ENCODE assay signal across 8 cellular contexts in the genomic region with DNA sequence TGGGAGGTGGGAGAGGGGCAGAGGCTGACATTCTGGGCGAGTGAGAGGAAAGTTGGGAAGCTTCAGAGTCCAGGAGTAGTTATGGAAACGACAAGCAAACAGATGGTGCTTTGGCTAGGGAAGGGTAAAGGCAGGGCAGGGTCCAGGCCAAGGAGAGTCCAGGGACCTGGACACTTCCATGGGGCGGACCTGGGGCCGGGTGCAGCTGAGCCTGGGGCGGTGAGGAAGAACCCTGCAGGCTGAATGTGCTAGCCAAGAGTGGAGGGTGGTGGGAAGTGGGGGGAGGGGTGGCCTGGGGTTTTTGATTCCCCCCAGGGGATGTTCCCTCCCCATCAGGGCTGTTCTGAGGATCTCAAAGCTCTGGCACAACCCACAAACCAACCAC. TPM values are rescaled to one million over a fixed set of nuclear protein-coding genes. Genes with fewer than 3 reads are reported as not detected.
A peak's percentile ranks its signal among the peaks of the same experiment; 100 is the strongest.
DNase-seq lines count a peak whose midpoint lies in the region; ATAC-seq and TF ChIP-seq lines count a peak whose summit lies in the region.

No MANE protein-coding gene starts in this region.

- peak overlapping the region; percentile 91 to 94 (median 93) for H3K4me3 Mint-ChIP-seq in CD4-positive, CD25-positive, alpha-beta regulatory T cell
- H3K4me3 Mint-ChIP-seq in nephron progenitor cell = peak overlapping the region; percentile 82

- no peak for TF ChIP-seq CTCF in nephron progenitor cell (IDR thresholded peaks at IDR 0.05)

- peaks cover 70% of the 10 kb centered on the region for H3K4me1 ChIP-seq in CD4-positive, CD25-positive, alpha-beta regulatory T cell (ENCODE audit: control insufficient read depth, insufficient read depth, low read length, poor library complexity, severe bottlenecking)
- H3K4me1 ChIP-seq in NT2/D1 (ENCODE audit: insufficient read depth, insufficient read length) (peaks cover 34% of the 10 kb centered on the region), endocrine pancreas (ENCODE audit: control insufficient read depth, insufficient read depth, low read length) (no peaks in the 10 kb centered on the region)

- H3K27me3 ChIP-seq in CD4-positive, CD25-positive, alpha-beta regulatory T cell (ENCODE audit: control insufficient read depth, insufficient read depth, low read length) = no peaks in the 10 kb centered on the region
- H3K27me3 ChIP-seq in NT2/D1 (ENCODE audit: insufficient read depth, insufficient read length) (no peaks in the 10 kb centered on the region), endocrine pancreas (ENCODE audit: control insufficient read depth, insufficient read depth, low read length) (no peaks in the 10 kb centered on the region)

- H3K9me3 ChIP-seq in CD4-positive, CD25-positive, alpha-beta regulatory T cell (ENCODE audit: control insufficient read depth in 2 of 2, low read length in 2 of 2) = no peaks in the 10 kb centered on the region
- H3K9me3 ChIP-seq in NT2/D1 (ENCODE audit: insufficient read depth, low read length) (no peaks in the 10 kb centered on the region), endocrine pancreas (ENCODE audit: control insufficient read depth, low read length) (no peaks in the 10 kb centered on the region)

- no peak for DNase-seq in CD4-positive, CD25-positive, alpha-beta regulatory T cell
- DNase-seq in NT2/D1 (ENCODE audit: low read depth, low spot score) = no peak
- no peak for DNase-seq in nephron progenitor cell
- DNase-seq in SW480 (ENCODE audit: low spot score) = no peak
- no peak for DNase-seq in cortex of kidney (lab: John Stamatoyannopoulos, UW)
- DNase-seq in stimulated activated CD4-positive, alpha-beta T cell treated with anti-CD3 and anti-CD28 coated beads, Interleukin-4, amount 100 ng/mL, for 4 hours = no peak

- peak overlapping the region; percentile 69 for H3K4me3 ChIP-seq in CD4-positive, CD25-positive, alpha-beta regulatory T cell (ENCODE audit: low read depth, low read length)
- H3K4me3 ChIP-seq in NT2/D1 (ENCODE audit: insufficient read length, low read depth) (peak overlapping the region; percentile 78), endocrine pancreas (ENCODE audit: control insufficient read depth, insufficient read depth, low read length) (peak overlapping the region; percentile 7)

- H3K9ac ChIP-seq in NT2/D1 (ENCODE audit: insufficient read length, low read depth) (peak overlapping the region; percentile 82), endocrine pancreas (ENCODE audit: control insufficient read depth, insufficient read depth, low read length) (no peak overlapping the region)

- peak overlapping the region; percentile 82 to 95 (median 92) for H3K27ac Mint-ChIP-seq in CD4-positive, CD25-positive, alpha-beta regulatory T cell
- H3K27ac Mint-ChIP-seq in nephron progenitor cell = peak overlapping the region; percentile 94

- ATAC-seq in CD4-positive, CD25-positive, alpha-beta regulatory T cell (ENCODE audit: low read depth in 2 of 2) = no peak
- ATAC-seq in GM21825 (IDR thresholded peaks at IDR 0.05; ENCODE audit: unreplicated experiment) = no peak

- peaks cover 21% of the 10 kb centered on the region for H3K36me3 ChIP-seq in CD4-positive, CD25-positive, alpha-beta regulatory T cell (ENCODE audit: control insufficient read depth, insufficient read depth, low read length)
- peaks cover 49% of the 10 kb centered on the region for H3K36me3 ChIP-seq in NT2/D1 (ENCODE audit: insufficient read depth, insufficient read length, low read length)
- H3K36me3 ChIP-seq in endocrine pancreas (ENCODE audit: control insufficient read depth, insufficient read depth, low read length) = no peaks in the 10 kb centered on the region

- H3K4me1 Mint-ChIP-seq in CD4-positive, CD25-positive, alpha-beta regulatory T cell = peaks cover 0 to 73% (median 29%) of the 10 kb centered on the region in 4 donors
- peaks cover 44% of the 10 kb centered on the region for H3K4me1 Mint-ChIP-seq in nephron progenitor cell

- peak overlapping the region; percentile 71 for H3K27ac ChIP-seq in CD4-positive, CD25-positive, alpha-beta regulatory T cell (ENCODE audit: insufficient read depth, low read length, poor library complexity, severe bottlenecking)

- peaks cover 0 to 2% (median 0%) of the 10 kb centered on the region in 7 donors for H3K9me3 Mint-ChIP-seq in CD4-positive, CD25-positive, alpha-beta regulatory T cell
- no peaks in the 10 kb centered on the region for H3K9me3 Mint-ChIP-seq in nephron progenitor cell

- no peaks in the 10 kb centered on the region for H3K27me3 Mint-ChIP-seq in CD4-positive, CD25-positive, alpha-beta regulatory T cell
- peaks cover 9% of the 10 kb centered on the region for H3K27me3 Mint-ChIP-seq in nephron progenitor cell (ENCODE audit: low read depth, poor library complexity)

- H3K36me3 Mint-ChIP-seq in CD4-positive, CD25-positive, alpha-beta regulatory T cell = peaks cover 17% of the 10 kb centered on the region
- H3K36me3 Mint-ChIP-seq in nephron progenitor cell (ENCODE audit: low read depth) = peaks cover 14% of the 10 kb centered on the region

RNA-seq across cellular contexts. Expression of a gene that starts 2.6 kb away (rescaled TPM):
- total RNA-seq in CD4-positive, CD25-positive, alpha-beta regulatory T cell = 85.4 TPM
- polyA plus RNA-seq in CD4-positive, CD25-positive, alpha-beta regulatory T cell = under 1 TPM; 0.41 to 0.55 (median 0.44) TPM

RNA-seq across cellular contexts. Expression of a gene that starts 17.9 kb away (rescaled TPM):
- total RNA-seq in CD4-positive, CD25-positive, alpha-beta regulatory T cell = 0.96 TPM
- under 1 TPM in 1 of 4 donors, not detected in 3; 0.09 TPM for polyA plus RNA-seq in CD4-positive, CD25-positive, alpha-beta regulatory T cell

RNA-seq across cellular contexts. Expression of a gene that starts 18.0 kb away (rescaled TPM):
- total RNA-seq in CD4-positive, CD25-positive, alpha-beta regulatory T cell = not detected
- not detected for polyA plus RNA-seq in CD4-positive, CD25-positive, alpha-beta regulatory T cell

RNA-seq across cellular contexts. Expression of a gene that starts 52.7 kb away (rescaled TPM):
- 25.2 TPM for total RNA-seq in CD4-positive, CD25-positive, alpha-beta regulatory T cell
- polyA plus RNA-seq in CD4-positive, CD25-positive, alpha-beta regulatory T cell = 10 to 100 TPM; 42.1 to 65.2 (median 54.0) TPM

RNA-seq across cellular contexts. Expression of a gene that starts 53.6 kb away (rescaled TPM):
- total RNA-seq in CD4-positive, CD25-positive, alpha-beta regulatory T cell = 26.2 TPM
- polyA plus RNA-seq in CD4-positive, CD25-positive, alpha-beta regulatory T cell = not detected

Comparison
In these comparisons a context has a peak if more than half of its experiments do, and no peak if none do; other contexts are left out.
1. H3K4me3 ChIP-seq: peak in every context shown above with its lines; median percentile 78 in NT2/D1; 69 in CD4-positive, CD25-positive, alpha-beta regulatory T cell; 7 in endocrine pancreas.